In genomic region chr22:41638748-41639147, GRCh38 we compare ENCODE assay signal across 19 cellular contexts.
"Had no signal": no experiment of that assay in that cellular context is flagged by ENCODE, and none has a peak within 500 bp of the region (broad histone marks: within the 10 kb centered on the region; RNA-seq: fewer than 3 reads in every experiment).

No MANE protein-coding gene starts in this region.

- H3K4me1 ChIP-seq: colonic mucosa, testis had no signal

- H3K27me3 ChIP-seq: colonic mucosa, testis had no signal

- DNase-seq: activated CD4-positive, alpha-beta memory T cell treated with anti-CD3 and anti-CD28 coated beads, Interleukin-2, amount 10 ng/mL, durations not matched to agents 7 days and 5 days; activated CD4-positive, alpha-beta T cell treated with anti-CD3 and anti-CD28 coated beads for 48 hours; activated CD4-positive, CD25-positive, alpha-beta regulatory T cell; activated CD8-positive, alpha-beta memory T cell treated with anti-CD3 and anti-CD28 coated beads, Interleukin-2, amount 10 ng/mL, durations not matched to agents 7 days and 5 days; activated naive CD8-positive, alpha-beta T cell treated with anti-CD3 and anti-CD28 coated beads, Interleukin-2, amount 10 ng/mL, durations not matched to agents 7 days and 5 days; amygdala; colonic mucosa; endodermal cell; kidney; mammary epithelial cell; naive thymus-derived CD8-positive, alpha-beta T cell; stimulated activated CD4-positive, alpha-beta T cell treated with anti-CD3 and anti-CD28 coated beads, Interleukin-2, amount 100 ng/mL, for 48 hours; stimulated activated naive CD4-positive, alpha-beta T cell; SW 1271; T-helper 17 cell; testis had no signal

- FAIRE-seq: bronchial epithelial cell, kidney had no signal

- H3K4me3 ChIP-seq: colonic mucosa, testis had no signal

- H3K27ac ChIP-seq: colonic mucosa, epithelial cell of prostate, testis had no signal

- ATAC-seq: activated CD8-positive, alpha-beta memory T cell treated with anti-CD3 and anti-CD28 coated beads, Interleukin-2, amount 10 ng/mL, durations not matched to agents 7 days and 5 days; activated T-helper 17 cell treated with anti-CD3 and anti-CD28 coated beads, Interleukin-2, amount 50 U/mL, for 72 hours; naive thymus-derived CD8-positive, alpha-beta T cell; T-helper 17 cell had no signal

- H3K9me3 ChIP-seq: colonic mucosa, testis had no signal
